In the genomic region with DNA sequence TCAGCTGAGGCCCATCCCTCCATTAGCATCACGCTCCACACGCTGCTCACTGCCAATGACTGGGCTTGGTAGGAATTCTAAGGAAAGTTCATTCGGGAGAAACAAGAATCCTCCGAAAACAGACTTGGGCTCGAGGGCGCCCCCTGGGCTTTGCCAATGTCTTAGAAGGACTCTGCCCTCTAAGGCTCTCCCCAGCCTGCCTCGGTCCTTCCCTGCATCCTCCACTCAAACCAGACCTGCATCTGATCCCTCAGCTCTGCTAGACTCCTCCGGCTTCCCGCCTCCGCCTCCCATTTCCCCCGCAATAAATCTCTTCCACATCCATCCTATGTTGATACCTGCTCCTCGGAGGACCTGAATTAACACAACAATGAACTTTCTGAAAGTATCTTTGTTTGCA, we compare ENCODE assay signal across 19 cellular contexts.
DNase-seq lines count a peak whose midpoint lies in the region; ATAC-seq and TF ChIP-seq lines count a peak whose summit lies in the region.
"Had no signal": no experiment of that assay in that cellular context is flagged by ENCODE, and none has a peak within 500 bp of the region (broad histone marks: within the 10 kb centered on the region; RNA-seq: fewer than 3 reads in every experiment).

No MANE protein-coding gene starts in this region.

- H3K4me2 ChIP-seq in mammary epithelial cell (ENCODE audit: insufficient read depth, low read depth, low read length): no peak overlapping the region
- no peak overlapping the region for H3K4me2 ChIP-seq in osteoblast (ENCODE audit: insufficient read depth, low read length)

- H3K27me3 Mint-ChIP-seq in MCF 10A (ENCODE audit: insufficient read depth, unreplicated experiment): peaks cover 15% of the 10 kb centered on the region
- H3K27me3 Mint-ChIP-seq in natural killer cell treated with Interleukin-12 subunit alpha and Interleukin-12 subunit beta and Interleukin-15 and Interleukin-18, amount 100 ng/mL, for 72 hours: peaks cover 12 to 41% of the 10 kb centered on the region in 2 donors

- TF ChIP-seq CTCF in MCF 10A (IDR thresholded peaks at IDR 0.05; ENCODE audit: unreplicated experiment) (no peak), mammary epithelial cell (conservative IDR thresholded peaks at IDR 0.05 in 1 of 2, IDR thresholded peaks at IDR 0.05 in 1 of 2; ENCODE audit: extremely low read depth in 1 of 2, insufficient read depth in 1 of 2, low read depth in 1 of 2, low read length in 2 of 2) (no peak), epithelial cell of proximal tubule (conservative IDR thresholded peaks at IDR 0.05; ENCODE audit: low read depth, low read length) (peak; percentile 26), osteoblast (IDR thresholded peaks at IDR 0.05; ENCODE audit: extremely low read depth, low read depth, low read length) (no peak), tibial nerve (IDR thresholded peaks at IDR 0.05) (no peak)

- H3K27ac ChIP-seq in mammary epithelial cell (ENCODE audit: insufficient read depth, low read depth, low read length) (no peak overlapping the region), osteoblast (ENCODE audit: low read depth, low read length) (no peak overlapping the region), tibial nerve (no peak overlapping the region)
- H3K27ac ChIP-seq: uterus had no signal

- DNase-seq in MCF 10A (ENCODE audit: unreplicated experiment): peak; percentile 8
- no peak for DNase-seq in mammary epithelial cell
- DNase-seq in NAMALWA (ENCODE audit: low spot score): peak; percentile 2
- DNase-seq in epithelial cell of proximal tubule (ENCODE audit: low read depth): no peak
- DNase-seq in osteoblast (ENCODE audit: insufficient read length, low spot score, missing footprints): no peak
- DNase-seq in natural killer cell treated with Interleukin-12 subunit alpha and Interleukin-12 subunit beta and Interleukin-15 and Interleukin-18, amount 100 ng/mL, for 72 hours (ENCODE audit: low spot score): no peak
- DNase-seq in SW 1271 (lab: John Stamatoyannopoulos, UW): no peak
- DNase-seq in tibial nerve (ENCODE audit: low spot score in 2 of 2): no peak
- DNase-seq: activated effector memory CD4-positive, alpha-beta T cell treated with anti-CD3 and anti-CD28 coated beads, Interleukin-2, amount 50 U/mL, for 16 hours; dermis blood vessel endothelial cell; immature natural killer cell; NCI-H1105; NCI-H226; occipital lobe; OCI-M1; stimulated activated naive CD4-positive, alpha-beta T cell treated with Interleukin-2 at 50 U/mL for 16 hours; uterus had no signal

- CTCF ChIA-PET in MCF 10A (lab: Yijun Ruan, JAX): interaction anchor here (0.6 to 1.7 kb wide), 5 partner anchors 10 to 211 kb away, joined by 3 to 8 read pairs (median 4); no protein-coding TSS in a partner anchor
- CTCF ChIA-PET in mammary epithelial cell (lab: Charles Lee; ENCODE audit: low non-redundant PET): no interaction called here

- no peak overlapping the region for H3K9ac ChIP-seq in mammary epithelial cell (ENCODE audit: insufficient read depth, low read length)

- H3K9me3 ChIP-seq in mammary epithelial cell (replicated peaks; ENCODE audit: insufficient read depth, low read length) (no peaks in the 10 kb centered on the region), osteoblast (ENCODE audit: low read depth, low read length) (no peaks in the 10 kb centered on the region), tibial nerve (no peaks in the 10 kb centered on the region)
- H3K9me3 ChIP-seq: Caco-2, uterus had no signal

- TF ChIP-seq EP300 in tibial nerve (IDR thresholded peaks at IDR 0.05): no peak

- H3K4me3 ChIP-seq in mammary epithelial cell (replicated peaks in 1 of 3; ENCODE audit: insufficient read depth in 1 of 3, low read depth in 2 of 3, low read length in 3 of 3) (no peak overlapping the region), epithelial cell of proximal tubule (ENCODE audit: low read depth, low read length) (no peak overlapping the region), osteoblast (ENCODE audit: insufficient read depth, low read length) (no peak overlapping the region), tibial nerve (no peak overlapping the region)
- H3K4me3 ChIP-seq: uterus had no signal

- no peak for TF ChIP-seq POLR2A in tibial nerve (IDR thresholded peaks at IDR 0.05)

- no peaks in the 10 kb centered on the region for H3K36me3 Mint-ChIP-seq in MCF 10A (ENCODE audit: insufficient read depth, unreplicated experiment)
- H3K36me3 Mint-ChIP-seq in natural killer cell treated with Interleukin-12 subunit alpha and Interleukin-12 subunit beta and Interleukin-15 and Interleukin-18, amount 100 ng/mL, for 72 hours: no peaks in the 10 kb centered on the region
- H3K36me3 Mint-ChIP-seq: immature natural killer cell had no signal

- H2AFZ ChIP-seq in mammary epithelial cell (ENCODE audit: low read depth, low read length) (no peak overlapping the region), osteoblast (ENCODE audit: low read length) (no peak overlapping the region)

- dilution Hi-C loops in mammary epithelial cell (cut with HindIII; ENCODE audit: low sequenced_read_pairs): no loop called here

- no peak overlapping the region for H3K4me3 Mint-ChIP-seq in MCF 10A (ENCODE audit: unreplicated experiment)
- no peak overlapping the region for H3K4me3 Mint-ChIP-seq in natural killer cell treated with Interleukin-12 subunit alpha and Interleukin-12 subunit beta and Interleukin-15 and Interleukin-18, amount 100 ng/mL, for 72 hours
- H3K4me3 Mint-ChIP-seq: immature natural killer cell had no signal

- H4K20me1 ChIP-seq in mammary epithelial cell (ENCODE audit: insufficient read depth, low read length) (no peaks in the 10 kb centered on the region), osteoblast (ENCODE audit: insufficient read depth, low read length) (no peaks in the 10 kb centered on the region)

- H3K27ac Mint-ChIP-seq in MCF 10A (ENCODE audit: low read depth, unreplicated experiment): no peak overlapping the region
- no peak overlapping the region for H3K27ac Mint-ChIP-seq in natural killer cell treated with Interleukin-12 subunit alpha and Interleukin-12 subunit beta and Interleukin-15 and Interleukin-18, amount 100 ng/mL, for 72 hours
- H3K27ac Mint-ChIP-seq: immature natural killer cell had no signal

- H3K4me1 ChIP-seq in mammary epithelial cell (ENCODE audit: insufficient read depth, low read length): no peaks in the 10 kb centered on the region
- H3K4me1 ChIP-seq in osteoblast (ENCODE audit: insufficient read depth, low read length): no peaks in the 10 kb centered on the region
- H3K4me1 ChIP-seq in tibial nerve: no peaks in the 10 kb centered on the region
- H3K4me1 ChIP-seq: Caco-2, uterus had no signal

- no peak for ATAC-seq in natural killer cell treated with Interleukin-12 subunit alpha and Interleukin-12 subunit beta and Interleukin-15 and Interleukin-18, amount 100 ng/mL, for 72 hours
- ATAC-seq: HepG2 had no signal

- H3K9me3 Mint-ChIP-seq in MCF 10A (ENCODE audit: unreplicated experiment): no peaks in the 10 kb centered on the region
- no peaks in the 10 kb centered on the region for H3K9me3 Mint-ChIP-seq in natural killer cell treated with Interleukin-12 subunit alpha and Interleukin-12 subunit beta and Interleukin-15 and Interleukin-18, amount 100 ng/mL, for 72 hours

- BruUV-seq in MCF 10A (replicated peaks; lab: Mats Ljungman, UMichigan) (no TSS peak), mammary epithelial cell (replicated peaks; lab: Mats Ljungman, UMichigan) (no TSS peak)

- no peaks in the 10 kb centered on the region for H3K79me2 ChIP-seq in mammary epithelial cell (ENCODE audit: insufficient read depth, low read length)
- H3K79me2 ChIP-seq in osteoblast (ENCODE audit: insufficient read depth, low read length): no peaks in the 10 kb centered on the region

- whole genome bisulfite sequencing in mammary epithelial cell (ENCODE audit: low coverage, missing lambda C conversion rate): 83% methylated on average over 11 of the region's 12 CpGs
- 78 to 79% methylated on average over 12 of the region's 12 CpGs for WGBS in tibial nerve, 2 donors

- H3K36me3 ChIP-seq in mammary epithelial cell (ENCODE audit: insufficient read depth, low read length) (no peaks in the 10 kb centered on the region), osteoblast (ENCODE audit: insufficient read depth, low read length) (no peaks in the 10 kb centered on the region), tibial nerve (no peaks in the 10 kb centered on the region)
- H3K36me3 ChIP-seq: uterus had no signal

- no peaks in the 10 kb centered on the region for H3K27me3 ChIP-seq in mammary epithelial cell (ENCODE audit: insufficient read depth, low read length)
- no peaks in the 10 kb centered on the region for H3K27me3 ChIP-seq in osteoblast (ENCODE audit: insufficient read depth, low read length)
- no peaks in the 10 kb centered on the region for H3K27me3 ChIP-seq in tibial nerve
- H3K27me3 ChIP-seq: uterus had no signal

- no peaks in the 10 kb centered on the region for H3K4me1 Mint-ChIP-seq in MCF 10A (ENCODE audit: insufficient read depth, unreplicated experiment)
- H3K4me1 Mint-ChIP-seq in natural killer cell treated with Interleukin-12 subunit alpha and Interleukin-12 subunit beta and Interleukin-15 and Interleukin-18, amount 100 ng/mL, for 72 hours (ENCODE audit: low read depth in 2 of 2): peaks cover 0 to 2% of the 10 kb centered on the region in 2 donors
- H3K4me1 Mint-ChIP-seq: immature natural killer cell had no signal

- POLR2A ChIA-PET in MCF 10A (lab: Yijun Ruan, JAX): no interaction called here

- intact Hi-C loops in MCF 10A (cut with micrococcal nuclease): no loop called here
- intact Hi-C loops in mammary epithelial cell (cut with micrococcal nuclease): no loop called here

- in situ Hi-C loops in mammary epithelial cell (cut with MboI; ENCODE audit: low sequenced_read_pairs in 2 of 2): no loop called here

Comparison
In these comparisons a context has a peak if more than half of its experiments do, and no peak if none do; other contexts are left out.
1. DNase-seq: peak in MCF 10A (single experiment) and NAMALWA (single experiment); none in mammary epithelial cell (single experiment), epithelial cell of proximal tubule (single experiment), osteoblast (single experiment), natural killer cell treated with Interleukin-12 subunit alpha and Interleukin-12 subunit beta and Interleukin-15 and Interleukin-18, amount 100 ng/mL, for 72 hours (single experiment), SW 1271 (0 of 2) and tibial nerve (0 of 2).